34 cellular contexts compared by ENCODE assay signal in the genomic region with DNA sequence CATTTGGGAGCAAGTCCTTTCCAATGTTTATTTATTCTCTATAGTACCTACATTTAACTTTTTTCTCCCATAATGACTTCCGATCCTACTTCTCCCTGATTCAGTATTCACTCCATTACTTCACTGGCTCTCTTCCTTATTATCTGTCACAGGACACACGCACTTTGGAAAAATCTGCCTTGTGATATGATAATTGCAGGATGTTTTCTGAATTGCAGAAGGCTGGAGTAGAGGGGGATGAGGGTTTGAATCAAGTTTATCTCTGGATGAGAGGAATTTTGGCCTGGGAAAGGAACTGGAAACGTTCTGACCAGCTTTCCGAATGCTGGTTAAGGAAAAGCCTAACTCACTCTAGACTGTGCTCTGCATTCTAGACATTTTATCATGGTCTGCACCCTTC.
DNase-seq lines count a peak whose midpoint lies in the region; ATAC-seq, FAIRE-seq and TF ChIP-seq lines count a peak whose summit lies in the region.
"Had no signal": no experiment of that assay in that cellular context is flagged by ENCODE, and none has a peak within 500 bp of the region (broad histone marks: within the 10 kb centered on the region; RNA-seq: fewer than 3 reads in every experiment).

No MANE protein-coding gene starts in this region.

- H3K4me3 ChIP-seq in HepG2 (replicated peaks in 1 of 3; ENCODE audit: insufficient read depth in 1 of 3, low read depth in 2 of 3, low read length in 3 of 3) = no peak overlapping the region
- no peak overlapping the region for H3K4me3 ChIP-seq in right lobe of liver
- no peak overlapping the region for H3K4me3 ChIP-seq in mesodermal cell (ENCODE audit: extremely low read depth, insufficient read depth, low read length, poor library complexity, severe bottlenecking)
- no peak overlapping the region for H3K4me3 ChIP-seq in WERI-Rb-1 (ENCODE audit: low read depth, low read length)
- H3K4me3 ChIP-seq: body of pancreas, left ventricle myocardium inferior, mucosa of descending colon, sigmoid colon, stomach, transverse colon had no signal

- WGBS in HepG2 (ENCODE audit: low lambda C conversion rate) = 95% methylated on average over 4 of the region's 4 CpGs
- 62% methylated on average over 4 of the region's 4 CpGs for WGBS in right lobe of liver (ENCODE audit: insufficient coverage, low coverage, low lambda C conversion rate, missing lambda C conversion rate)
- 82% methylated on average over 3 of the region's 4 CpGs; no CpG with 5 or more reads in 1 of the 2 experiments for WGBS in mesodermal cell (ENCODE audit: insufficient coverage in 2 of 2), 2 experiments

- H3K4me2 ChIP-seq in HepG2 (ENCODE audit: low read depth, low read length) = no peak overlapping the region

- POLR2A ChIA-PET in HepG2 (lab: Yijun Ruan, JAX) (interaction anchor here (1.2 kb wide), 1 partner anchor 150 kb away, joined by 4 read pairs; no protein-coding TSS in a partner anchor), GM10248 (lab: Yijun Ruan, JAX) (no interaction called here)

- peaks cover 86% of the 10 kb centered on the region for H3K4me1 Mint-ChIP-seq in chondrocyte (ENCODE audit: low read depth)
- H3K4me1 Mint-ChIP-seq: CD8-positive, alpha-beta memory T cell had no signal

- in situ Hi-C loops in HepG2 (cut with HindIII; ENCODE audit: extremely low pct_ligation_motif_present, low pct_unique_long_range_greater_than_20kb) (no loop called here), ACHN (cut with HindIII; ENCODE audit: low pct_ligation_motif_present, low pct_unique_long_range_greater_than_20kb, low sequenced_read_pairs) (no loop called here)

- TF ChIP-seq EP300 in HepG2 (IDR thresholded peaks at IDR 0.05; ENCODE audit: low read depth in 2 of 2, low read length in 2 of 2) (no peak), HepG2 (CRISPR knock-in tag; IDR thresholded peaks at IDR 0.05; ENCODE audit: borderline replicate concordance) (no peak)

- CTCF ChIA-PET in HepG2 (lab: Yijun Ruan, JAX; ENCODE audit: low intra/inter-chr PET ratio, low total read pairs) = no interaction called here
- CTCF ChIA-PET in GM10248 (lab: Yijun Ruan, JAX) = interaction anchor here (1.3 to 2.2 kb wide), 4 partner anchors 8 to 36 kb away, joined by 3 to 6 read pairs (median 4); no protein-coding TSS in a partner anchor

- no peaks in the 10 kb centered on the region for H3K27me3 ChIP-seq in HepG2 (ENCODE audit: control insufficient read depth in 1 of 2, insufficient read depth in 2 of 2, low read length in 2 of 2)
- no peaks in the 10 kb centered on the region for H3K27me3 ChIP-seq in right lobe of liver
- H3K27me3 ChIP-seq in WERI-Rb-1 (ENCODE audit: insufficient read depth, low read depth, severe bottlenecking) = no peaks in the 10 kb centered on the region
- H3K27me3 ChIP-seq: body of pancreas, sigmoid colon, transverse colon had no signal

- peaks cover 65% of the 10 kb centered on the region for H3K4me1 ChIP-seq in HepG2 (ENCODE audit: insufficient read depth, low read length)
- peaks cover 0 to 8% (median 0%) of the 10 kb centered on the region in 4 donors for H3K4me1 ChIP-seq in right lobe of liver
- H3K4me1 ChIP-seq in mesodermal cell (ENCODE audit: control insufficient read depth, insufficient read depth, low read length, poor library complexity, severe bottlenecking) = peaks cover 65% of the 10 kb centered on the region
- H3K4me1 ChIP-seq: left ventricle myocardium inferior, sigmoid colon had no signal

- H3K36me3 Mint-ChIP-seq in chondrocyte (ENCODE audit: low read depth) = no peaks in the 10 kb centered on the region
- H3K36me3 Mint-ChIP-seq: CD8-positive, alpha-beta memory T cell had no signal

- no peak overlapping the region for H3K4me3 Mint-ChIP-seq in chondrocyte (ENCODE audit: unreplicated experiment)
- H3K4me3 Mint-ChIP-seq: CD8-positive, alpha-beta memory T cell had no signal

- no peak overlapping the region for H3K9ac ChIP-seq in HepG2 (ENCODE audit: insufficient read depth, low read depth, low read length)

- no peak for TF ChIP-seq POLR2A in HepG2 (IDR thresholded peaks at IDR 0.05; ENCODE audit: insufficient read depth in 1 of 2, low read depth in 2 of 2, low read length in 2 of 2)
- no peak for TF ChIP-seq POLR2A in right lobe of liver (IDR thresholded peaks at IDR 0.05)

- H3K36me3 ChIP-seq in HepG2 (replicated peaks in 1 of 2; ENCODE audit: control insufficient read depth in 1 of 2, insufficient read depth in 2 of 2, low read length in 2 of 2) (peaks cover 0 to 10% of the 10 kb centered on the region in 2 experiments; a peak in 2 of 5 replicates), right lobe of liver (no peaks in the 10 kb centered on the region), mesodermal cell (ENCODE audit: control insufficient read depth, insufficient read depth, low read length) (peaks cover 28% of the 10 kb centered on the region), WERI-Rb-1 (no peaks in the 10 kb centered on the region)
- H3K36me3 ChIP-seq: left ventricle myocardium inferior, sigmoid colon, stomach, transverse colon had no signal

- H3K27ac Mint-ChIP-seq in chondrocyte (ENCODE audit: unreplicated experiment) = peak overlapping the region; percentile 68
- H3K27ac Mint-ChIP-seq: CD8-positive, alpha-beta memory T cell had no signal

- H3K9me3 Mint-ChIP-seq in chondrocyte (ENCODE audit: low read depth) = no peaks in the 10 kb centered on the region

- DNase-seq in HepG2 (ENCODE audit: low spot score) (no peak), right lobe of liver (no peak), chondrocyte (ENCODE audit: low spot score) (no peak), ACHN (no peak), NCI-H1694 (lab: John Stamatoyannopoulos, UW) (no peak), WERI-Rb-1 (no peak), GM10248 (ENCODE audit: extremely low spot score) (no peak)
- DNase-seq: activated CD4-positive, alpha-beta T cell treated with anti-CD3 and anti-CD28 coated beads for 1 hour; activated CD8-positive, alpha-beta memory T cell treated with anti-CD3 and anti-CD28 coated beads for 24 hours; activated T-cell treated with anti-CD3 and anti-CD28 coated beads, Interleukin-2, amount 50 U/mL, for 1 hour; body of pancreas; CD8-positive, alpha-beta memory T cell; effector memory CD4-positive, alpha-beta T cell; GF-D8; GOT3; hippocampal formation; left ventricle myocardium inferior; mucosa of descending colon; NCI-H1092 treated with DMSO at 0.1 percent for 48 hours; NCI-H2081; NCI-H345; NCI-H774; OCI-M1; SIG-M5; sigmoid colon; stimulated activated CD4-positive, alpha-beta T cell treated with anti-CD3 and anti-CD28 coated beads, Interleukin-15, amount 100 ng/mL, for 24 hours; stomach; transverse colon had no signal

- TF ChIP-seq CTCF in HepG2 (CRISPR knock-in tag; IDR thresholded peaks at IDR 0.05) (no peak), right lobe of liver (IDR thresholded peaks at IDR 0.05) (no peak), chondrocyte (IDR thresholded peaks at IDR 0.05) (no peak), WERI-Rb-1 (IDR thresholded peaks at IDR 0.05; ENCODE audit: low read depth, low read length) (no peak), GM10248 (IDR thresholded peaks at IDR 0.05; ENCODE audit: control extremely low read depth, extremely low read depth, low read depth, missing control alignments) (no peak)

- ATAC-seq in HepG2 (no peak), right lobe of liver (no peak)
- ATAC-seq: body of pancreas, esophagus mucosa, mucosa of descending colon had no signal

- TF ChIP-seq RAD21 in HepG2 (CRISPR knock-in tag; IDR thresholded peaks at IDR 0.05) = no peak

- intact Hi-C loops in HepG2 (cut with micrococcal nuclease; ENCODE audit: unreplicated experiment) = loop anchor here (5.0 kb wide), 2 partner anchors 63 to 83 kb away; no protein-coding TSS in a partner anchor
- intact Hi-C loops in right lobe of liver (cut with DNase I) = no loop called here

- H3K27ac ChIP-seq in HepG2 (ENCODE audit: extremely low read length, insufficient read depth, low read length) (peak overlapping the region; percentile 14), right lobe of liver (no peak overlapping the region), mesodermal cell (ENCODE audit: low read depth, low read length, severe bottlenecking) (peak overlapping the region; percentile 43), WERI-Rb-1 (no peak overlapping the region)
- H3K27ac ChIP-seq: HL-60, left ventricle myocardium inferior, stomach, transverse colon had no signal

- no TSS peak for BruUV-seq in HepG2 (replicated peaks; lab: Mats Ljungman, UMichigan)

- H4K20me1 ChIP-seq in HepG2 (ENCODE audit: insufficient read depth, low read length) = no peaks in the 10 kb centered on the region

- H3K27me3 Mint-ChIP-seq in chondrocyte (ENCODE audit: low read depth) = no peaks in the 10 kb centered on the region

- H3K9me3 ChIP-seq in HepG2 (ENCODE audit: low read length) (no peaks in the 10 kb centered on the region), right lobe of liver (no peaks in the 10 kb centered on the region), mesodermal cell (ENCODE audit: control insufficient read depth, low read length) (peaks cover 4% of the 10 kb centered on the region), WERI-Rb-1 (ENCODE audit: severe bottlenecking) (no peaks in the 10 kb centered on the region)
- H3K9me3 ChIP-seq: body of pancreas, left ventricle myocardium inferior, mucosa of descending colon, sigmoid colon, stomach, transverse colon had no signal

- H2AFZ ChIP-seq in HepG2 (ENCODE audit: low read length) = no peak overlapping the region

- peaks cover 68% of the 10 kb centered on the region for H3K79me2 ChIP-seq in HepG2 (ENCODE audit: insufficient read depth, low read length)

- FAIRE-seq in HepG2 (lab: Jason Lieb, UNC) = no peak
- FAIRE-seq: frontal cortex, GM18507, TTC549 had no signal

Comparison
In these comparisons a context has a peak if more than half of its experiments do, and no peak if none do; other contexts are left out.
1. H3K27ac ChIP-seq: peak in HepG2 (single experiment) and mesodermal cell (single experiment); none in right lobe of liver (0 of 3) and WERI-Rb-1 (single experiment).